Comparison of ENCODE assay signal across 18 cellular contexts in the genomic region with DNA sequence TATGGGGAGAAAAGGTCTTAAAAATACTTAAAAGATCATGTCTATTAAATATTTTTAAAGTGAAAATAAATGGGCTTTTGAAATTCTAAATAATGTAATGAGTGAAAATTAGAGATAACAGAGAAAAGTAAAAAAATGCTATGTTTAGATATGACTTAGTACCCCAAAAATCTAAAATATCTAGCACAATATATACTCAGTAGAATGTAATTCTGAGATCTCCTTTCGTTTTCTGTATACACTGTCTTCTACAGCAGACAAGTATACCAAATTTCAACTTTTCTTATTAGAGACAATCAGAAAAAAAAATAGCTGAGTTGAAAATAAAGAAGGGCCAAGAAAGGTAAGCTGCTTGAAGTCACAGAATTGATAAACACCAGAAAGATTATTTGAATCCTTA.
DNase-seq lines count a peak whose midpoint lies in the region; ATAC-seq, FAIRE-seq and TF ChIP-seq lines count a peak whose summit lies in the region.
"Had no signal": no experiment of that assay in that cellular context is flagged by ENCODE, and none has a peak within 500 bp of the region (broad histone marks: within the 10 kb centered on the region; RNA-seq: fewer than 3 reads in every experiment).

No MANE protein-coding gene starts in this region.

- no peak overlapping the region for H3K4me3 ChIP-seq in CD8-positive, alpha-beta memory T cell (ENCODE audit: low read length)
- H3K4me3 ChIP-seq in IMR-90 (ENCODE audit: insufficient read depth, low read depth, low read length) (no peak overlapping the region; the same call in 1 of the 2 replicates), upper lobe of right lung (no peak overlapping the region)

- FAIRE-seq in islet of Langerhans (lab: Jason Lieb, UNC) = peak; percentile 13
- FAIRE-seq: H54, HepG2 had no signal

- no peak for DNase-seq in CD8-positive, alpha-beta memory T cell
- DNase-seq in IMR-90 (peak; percentile 55), amniotic epithelial cell (ENCODE audit: low read depth) (peak; percentile 40), NCI-H524 (lab: John Stamatoyannopoulos, UW) (no peak), upper lobe of right lung (no peak), NCI-H2029 (lab: John Stamatoyannopoulos, UW) (no peak), MCF 10A (ENCODE audit: unreplicated experiment) (no peak)
- DNase-seq: Calu3, GDM1, Karpas-422, NCI-H2029 treated with DMSO at 0.1 percent for 48 hours, NCI-H510A treated with DMSO at 0.1 percent for 48 hours, RPMI8226, SW 1271 had no signal

- ATAC-seq in IMR-90 (ENCODE audit: low read depth) (peak; percentile 73), upper lobe of right lung (no peak)
- ATAC-seq: HepG2 had no signal

- H3K4me1 Mint-ChIP-seq in CD8-positive, alpha-beta memory T cell = peaks cover 39 to 60% (median 46%) of the 10 kb centered on the region in 3 donors
- H3K4me1 Mint-ChIP-seq in MCF 10A (ENCODE audit: insufficient read depth, unreplicated experiment) = no peaks in the 10 kb centered on the region

- H3K36me3 ChIP-seq in CD8-positive, alpha-beta memory T cell (ENCODE audit: insufficient read depth, low read length) = peaks cover 13% of the 10 kb centered on the region
- H3K36me3 ChIP-seq in IMR-90 (ENCODE audit: control insufficient read depth, insufficient read depth, low read length) (peaks cover 9% of the 10 kb centered on the region), upper lobe of right lung (peaks cover 19% of the 10 kb centered on the region)

- H3K27me3 Mint-ChIP-seq in CD8-positive, alpha-beta memory T cell = no peaks in the 10 kb centered on the region
- H3K27me3 Mint-ChIP-seq in MCF 10A (ENCODE audit: insufficient read depth, unreplicated experiment) = no peaks in the 10 kb centered on the region

- peak overlapping the region; percentile 75 for H3K56ac ChIP-seq in IMR-90 (ENCODE audit: extremely low read depth, insufficient read depth, low read length)

- peak overlapping the region; percentile 61 for H3K14ac ChIP-seq in IMR-90 (replicated peaks; ENCODE audit: low read depth, low read length)

- H2AK5ac ChIP-seq in IMR-90 (ENCODE audit: low read depth, low read length) = peak overlapping the region; percentile 68

- H3K36me3 Mint-ChIP-seq in CD8-positive, alpha-beta memory T cell = peaks cover 24 to 78% (median 51%) of the 10 kb centered on the region in 3 donors
- peaks cover 34% of the 10 kb centered on the region for H3K36me3 Mint-ChIP-seq in MCF 10A (ENCODE audit: insufficient read depth, unreplicated experiment)

- POLR2A ChIA-PET in CD8-positive, alpha-beta memory T cell (lab: Charles Lee) = no interaction called here
- POLR2A ChIA-PET in IMR-90 (lab: Charles Lee; ENCODE audit: unreplicated experiment) = no interaction called here
- POLR2A ChIA-PET in MCF 10A (lab: Yijun Ruan, JAX) = interaction anchor here (0.6 kb wide), 1 partner anchor 277 kb away, joined by 3 read pairs; no protein-coding TSS in a partner anchor

- peak overlapping the region; percentile 79; the same call in 1 of the 2 replicates for H3K4ac ChIP-seq in IMR-90 (ENCODE audit: low read depth, low read length)

- peaks cover 9% of the 10 kb centered on the region; the same call in 1 of the 2 replicates for H4K20me1 ChIP-seq in IMR-90 (ENCODE audit: insufficient read depth, low read length)

- in situ Hi-C loops in IMR-90 (cut with MboI; ENCODE audit: low sequenced_read_pairs) = no loop called here

- BruUV-seq in IMR-90 (replicated peaks; lab: Mats Ljungman, UMichigan) (no TSS peak), MCF 10A (replicated peaks; lab: Mats Ljungman, UMichigan) (no TSS peak)

- dilution Hi-C loops in IMR-90 (cut with HindIII; ENCODE audit: low sequenced_read_pairs, unreplicated experiment) = no loop called here

- TF ChIP-seq POLR2A in IMR-90 (IDR thresholded peaks at IDR 0.05; ENCODE audit: low read depth, low read length) = no peak

- H3K9me1 ChIP-seq in IMR-90 (ENCODE audit: insufficient read depth, low read length) = peaks cover 10% of the 10 kb centered on the region

- H3K18ac ChIP-seq in IMR-90 (ENCODE audit: low read depth, low read length) = peak overlapping the region; percentile 99

- peak overlapping the region; percentile 95 for H2BK5ac ChIP-seq in IMR-90 (ENCODE audit: low read depth, low read length, poor library complexity, severe bottlenecking)

- TF ChIP-seq RAD21 in IMR-90 (IDR thresholded peaks at IDR 0.05; ENCODE audit: low read length) = no peak

- peak overlapping the region; percentile 90; the same call in 1 of the 2 replicates for H4K5ac ChIP-seq in IMR-90 (ENCODE audit: low read depth, low read length)

- peak overlapping the region; percentile 3 for H3K27ac ChIP-seq in CD8-positive, alpha-beta memory T cell (ENCODE audit: low read depth, low read length)
- H3K27ac ChIP-seq in IMR-90 (ENCODE audit: insufficient read depth, low read length) (peak overlapping the region; percentile 89; the same call in 1 of the 2 replicates), upper lobe of right lung (no peak overlapping the region)
- H3K27ac ChIP-seq: C4-2B had no signal

- TF ChIP-seq CTCF in IMR-90 (conservative IDR thresholded peaks at IDR 0.05; ENCODE audit: low read depth, low read length) (no peak), upper lobe of right lung (IDR thresholded peaks at IDR 0.05) (no peak), MCF 10A (IDR thresholded peaks at IDR 0.05; ENCODE audit: unreplicated experiment) (no peak)

- peaks cover 21 to 58% of the 10 kb centered on the region in 2 experiments for H3K79me1 ChIP-seq in IMR-90 (ENCODE audit: low read depth in 1 of 2, low read length in 2 of 2)

- intact Hi-C loops in IMR-90 (cut with micrococcal nuclease) (no loop called here), upper lobe of right lung (cut with DNase I) (no loop called here), MCF 10A (cut with micrococcal nuclease) (no loop called here)

- peak overlapping the region in 5 of 7 donors; percentile 41 to 77 (median 67) for H3K4me3 Mint-ChIP-seq in CD8-positive, alpha-beta memory T cell
- H3K4me3 Mint-ChIP-seq in MCF 10A (ENCODE audit: unreplicated experiment) = no peak overlapping the region

- peak overlapping the region; percentile 77 to 79 for H4K8ac ChIP-seq in IMR-90 (ENCODE audit: low read depth in 2 of 2, low read length in 2 of 2)

- no peaks in the 10 kb centered on the region for H3K9me3 ChIP-seq in CD8-positive, alpha-beta memory T cell (ENCODE audit: low read length)
- H3K9me3 ChIP-seq in IMR-90 (ENCODE audit: control insufficient read depth, insufficient read depth, low read length) (no peaks in the 10 kb centered on the region), upper lobe of right lung (no peaks in the 10 kb centered on the region)

- H2AFZ ChIP-seq in IMR-90 (replicated peaks; ENCODE audit: low read length, poor library complexity) = no peak overlapping the region

- peak overlapping the region; percentile 28; the same call in 1 of the 2 replicates for H3K9ac ChIP-seq in IMR-90 (ENCODE audit: low read depth, low read length)

- H3K4me2 ChIP-seq in IMR-90 (ENCODE audit: low read depth, low read length) = peak overlapping the region; percentile 97

- H3K23ac ChIP-seq in IMR-90 (ENCODE audit: low read depth, low read length) = peak overlapping the region; percentile 83; the same call in 1 of the 2 replicates

- H3K9me3 Mint-ChIP-seq in CD8-positive, alpha-beta memory T cell = peaks cover 2 to 6% (median 4%) of the 10 kb centered on the region in 5 donors
- H3K9me3 Mint-ChIP-seq in MCF 10A (ENCODE audit: unreplicated experiment) = peaks cover 6% of the 10 kb centered on the region

- peak overlapping the region; percentile 90 for H2BK120ac ChIP-seq in IMR-90 (ENCODE audit: low read depth, low read length)

- no CpG with 5 or more reads among the region's 1 CpG for WGBS in IMR-90 (ENCODE audit: extremely low coverage in 2 of 2, insufficient read length in 1 of 2), 2 experiments

- peak overlapping the region; percentile 95 for H2BK20ac ChIP-seq in IMR-90 (ENCODE audit: low read depth, low read length)

- H3K4me1 ChIP-seq in CD8-positive, alpha-beta memory T cell (ENCODE audit: insufficient read depth, low read length) = peaks cover 9% of the 10 kb centered on the region
- H3K4me1 ChIP-seq in IMR-90 (ENCODE audit: control insufficient read depth, insufficient read depth, low read length) (peaks cover 13% of the 10 kb centered on the region), upper lobe of right lung (no peaks in the 10 kb centered on the region)

- H2AK9ac ChIP-seq in IMR-90 (replicated peaks; ENCODE audit: low read depth, low read length, poor library complexity) = no peak overlapping the region

- H3K27me3 ChIP-seq in CD8-positive, alpha-beta memory T cell (ENCODE audit: insufficient read depth, low read length, poor library complexity, severe bottlenecking) = no peaks in the 10 kb centered on the region
- H3K27me3 ChIP-seq in IMR-90 (ENCODE audit: control insufficient read depth, insufficient read depth, low read length) = no peaks in the 10 kb centered on the region
- no peaks in the 10 kb centered on the region for H3K27me3 ChIP-seq in upper lobe of right lung

- CTCF ChIA-PET in CD8-positive, alpha-beta memory T cell (lab: Charles Lee) = no interaction called here
- CTCF ChIA-PET in IMR-90 (lab: Yijun Ruan, JAX) = interaction anchor here (0.6 kb wide), 1 partner anchor 42 kb away, joined by 3 read pairs; no protein-coding TSS in a partner anchor
- CTCF ChIA-PET in MCF 10A (lab: Yijun Ruan, JAX) = no interaction called here

- H3K27ac Mint-ChIP-seq in CD8-positive, alpha-beta memory T cell = peak overlapping the region; percentile 29 to 94 (median 82)
- no peak overlapping the region for H3K27ac Mint-ChIP-seq in MCF 10A (ENCODE audit: low read depth, unreplicated experiment)

- H2BK15ac ChIP-seq in IMR-90 (ENCODE audit: low read depth, low read length) = peak overlapping the region; percentile 88; the same call in 2 of the 3 replicates

- H4K91ac ChIP-seq in IMR-90 (ENCODE audit: insufficient read depth, low read depth, low read length) = peak overlapping the region; percentile 88

TF ChIP-seq in IMR-90, 13 proteins besides CTCF, POLR2A, EP300 and RAD21 (continues in another document):
- no peak for TF ChIP-seq NFE2L2 (IDR thresholded peaks at IDR 0.05; ENCODE audit: low read depth, low read length)
- no peak for TF ChIP-seq MAZ (IDR thresholded peaks at IDR 0.05; ENCODE audit: borderline replicate concordance, low read depth, low read length)
- no peak for TF ChIP-seq MXI1 (IDR thresholded peaks at IDR 0.05; ENCODE audit: borderline replicate concordance, low read depth, low read length)
- TF ChIP-seq CEBPB (IDR thresholded peaks at IDR 0.05; ENCODE audit: low read depth, low read length) = no peak
- no peak for TF ChIP-seq SMC3 (IDR thresholded peaks at IDR 0.05; ENCODE audit: low read depth, low read length)
- TF ChIP-seq, protein P1, sequence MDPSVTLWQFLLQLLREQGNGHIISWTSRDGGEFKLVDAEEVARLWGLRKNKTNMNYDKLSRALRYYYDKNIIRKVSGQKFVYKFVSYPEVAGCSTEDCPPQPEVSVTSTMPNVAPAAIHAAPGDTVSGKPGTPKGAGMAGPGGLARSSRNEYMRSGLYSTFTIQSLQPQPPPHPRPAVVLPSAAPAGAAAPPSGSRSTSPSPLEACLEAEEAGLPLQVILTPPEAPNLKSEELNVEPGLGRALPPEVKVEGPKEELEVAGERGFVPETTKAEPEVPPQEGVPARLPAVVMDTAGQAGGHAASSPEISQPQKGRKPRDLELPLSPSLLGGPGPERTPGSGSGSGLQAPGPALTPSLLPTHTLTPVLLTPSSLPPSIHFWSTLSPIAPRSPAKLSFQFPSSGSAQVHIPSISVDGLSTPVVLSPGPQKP (IDR thresholded peaks at IDR 0.05; ENCODE audit: borderline replicate concordance, low read depth, low read length) = no peak

Comparison
In these comparisons a context has a peak if more than half of its experiments do, and no peak if none do; other contexts are left out.
1. DNase-seq: peak in IMR-90 (single experiment) and amniotic epithelial cell (single experiment); none in CD8-positive, alpha-beta memory T cell (0 of 5), NCI-H524 (0 of 2), upper lobe of right lung (single experiment), NCI-H2029 (single experiment) and MCF 10A (single experiment).